In genomic region chr14:59184396-59184795, GRCh38 we compare ENCODE assay signal across 19 cellular contexts. TPM values are rescaled to one million over a fixed set of nuclear protein-coding genes. Genes with fewer than 3 reads are reported as not detected.
A peak's percentile ranks its signal among the peaks of the same experiment; 100 is the strongest.
DNase-seq lines count a peak whose midpoint lies in the region; ATAC-seq, FAIRE-seq and TF ChIP-seq lines count a peak whose summit lies in the region.
"Had no signal": no experiment of that assay in that cellular context is flagged by ENCODE, and none has a peak within 500 bp of the region (broad histone marks: within the 10 kb centered on the region; RNA-seq: fewer than 3 reads in every experiment).

No MANE protein-coding gene starts in this region.

- H3K9me3 Mint-ChIP-seq in stimulated activated effector memory CD8-positive, alpha-beta T cell treated with anti-CD3 and anti-CD28 coated beads, Interleukin-12 subunit alpha, Interleukin-12 subunit beta, amount 100 ng/mL, for 72 hours, result no peaks in the 10 kb centered on the region
- H3K9me3 Mint-ChIP-seq: CD4-positive, alpha-beta memory T cell; HFFc6 had no signal

- H4K91ac ChIP-seq in neuronal stem cell (ENCODE audit: low read depth, low read length, poor library complexity), result no peak overlapping the region

- in situ Hi-C loops in K562 (cut with MboI), result no loop called here

- no peak for DNase-seq in OCI-LY7 (ENCODE audit: low spot score)
- no peak for DNase-seq in K562 (ENCODE audit: extremely low read depth in 1 of 4, low spot score in 3 of 4)
- no peak for DNase-seq in neuronal stem cell (ENCODE audit: low spot score)
- DNase-seq in uterus, result no peak
- no peak for DNase-seq in activated CD4-positive, alpha-beta T cell treated with anti-CD3 and anti-CD28 coated beads for 4 hours
- DNase-seq in stimulated activated effector memory CD8-positive, alpha-beta T cell treated with anti-CD3 and anti-CD28 coated beads, Interleukin-12 subunit alpha, Interleukin-12 subunit beta, amount 100 ng/mL, for 72 hours (ENCODE audit: low spot score in 2 of 2), result no peak
- DNase-seq in NOMO-1 treated with DMSO at 0.1 percent for 48 hours (lab: John Stamatoyannopoulos, UW; ENCODE audit: unreplicated experiment), result no peak
- DNase-seq: BE2C; CD4-positive, alpha-beta memory T cell; DMS79 treated with DMSO at 0.1 percent for 48 hours; EL; HCEC 1CT; HFFc6 had no signal

- no peak for TF ChIP-seq CTCF in OCI-LY7 (conservative IDR thresholded peaks at IDR 0.05; ENCODE audit: low read length)
- no peak for TF ChIP-seq CTCF in K562 (IDR thresholded peaks at IDR 0.05 in 2 of 3, conservative IDR thresholded peaks at IDR 0.05 in 1 of 3; ENCODE audit: insufficient read depth in 2 of 3, low read depth in 1 of 3, low read length in 3 of 3)
- TF ChIP-seq CTCF in uterus (IDR thresholded peaks at IDR 0.05), result no peak

- TF ChIP-seq EP300 in K562 (IDR thresholded peaks at IDR 0.05; ENCODE audit: low read length), result no peak

- H3K27ac ChIP-seq in OCI-LY7 (ENCODE audit: low read depth, low read length, poor library complexity, severe bottlenecking), result no peak overlapping the region
- no peak overlapping the region for H3K27ac ChIP-seq in K562 (ENCODE audit: extremely low read depth, low read depth, low read length)
- no peak overlapping the region for H3K27ac ChIP-seq in neuronal stem cell (replicated peaks; ENCODE audit: low read length)
- peak overlapping the region; percentile 48 to 73 for H3K27ac ChIP-seq in uterus
- H3K27ac ChIP-seq: C4-2B had no signal

- H3K9ac ChIP-seq in K562 (ENCODE audit: insufficient read depth in 1 of 2, low read depth in 2 of 2, low read length in 2 of 2), result no peak overlapping the region
- no peak overlapping the region for H3K9ac ChIP-seq in neuronal stem cell (ENCODE audit: low read depth, low read length, poor library complexity)

- H3K4me1 ChIP-seq in OCI-LY7 (ENCODE audit: insufficient read depth, low read length, poor library complexity, severe bottlenecking) (peaks cover 34% of the 10 kb centered on the region), K562 (replicated peaks in 1 of 2; ENCODE audit: control insufficient read depth in 2 of 2, insufficient read depth in 2 of 2, low read length in 2 of 2) (peaks cover 9 to 12% of the 10 kb centered on the region in 2 experiments; a peak in 4 of 5 replicates), neuronal stem cell (ENCODE audit: control insufficient read depth in 2 of 2, insufficient read depth in 1 of 2, low read depth in 1 of 2, low read length in 2 of 2) (peaks cover 0 to 15% of the 10 kb centered on the region in 2 donors), uterus (no peaks in the 10 kb centered on the region)
- H3K4me1 ChIP-seq: BE2C had no signal

- H3K9me1 ChIP-seq in K562 (ENCODE audit: control insufficient read depth, insufficient read depth, low read length), result no peaks in the 10 kb centered on the region

- H3K36me3 Mint-ChIP-seq in stimulated activated effector memory CD8-positive, alpha-beta T cell treated with anti-CD3 and anti-CD28 coated beads, Interleukin-12 subunit alpha, Interleukin-12 subunit beta, amount 100 ng/mL, for 72 hours, result peaks cover 9% of the 10 kb centered on the region

- H3K18ac ChIP-seq in neuronal stem cell (ENCODE audit: low read length), result no peak overlapping the region

- no peak overlapping the region for H4K8ac ChIP-seq in neuronal stem cell (ENCODE audit: low read depth, low read length)

- no peak overlapping the region for H2AK5ac ChIP-seq in neuronal stem cell (ENCODE audit: low read depth, low read length)

- no peak overlapping the region for H2BK5ac ChIP-seq in neuronal stem cell (ENCODE audit: low read length)

- H3K14ac ChIP-seq in neuronal stem cell (ENCODE audit: low read length), result no peak overlapping the region

- no peaks in the 10 kb centered on the region for H3K79me1 ChIP-seq in neuronal stem cell (ENCODE audit: low read depth, low read length)

- H3K27ac Mint-ChIP-seq in stimulated activated effector memory CD8-positive, alpha-beta T cell treated with anti-CD3 and anti-CD28 coated beads, Interleukin-12 subunit alpha, Interleukin-12 subunit beta, amount 100 ng/mL, for 72 hours, result no peak overlapping the region
- H3K27ac Mint-ChIP-seq: CD4-positive, alpha-beta memory T cell; HFFc6 had no signal

- peaks cover under 1% of the 10 kb centered on the region; the same call in 1 of the 2 replicates for H4K20me1 ChIP-seq in OCI-LY7 (ENCODE audit: insufficient read depth, low read length)
- H4K20me1 ChIP-seq in K562 (replicated peaks; ENCODE audit: control insufficient read depth, insufficient read depth, low read length), result 0 out of 2 replicates have a peak, but pooled peaks cover under 1% of the 10 kb centered on the region

- no peak overlapping the region for H3K4me3 ChIP-seq in OCI-LY7 (ENCODE audit: low read depth, low read length, poor library complexity, severe bottlenecking)
- H3K4me3 ChIP-seq in K562, result no peak overlapping the region
- no peak overlapping the region for H3K4me3 ChIP-seq in neuronal stem cell (ENCODE audit: low read length in 2 of 2)
- no peak overlapping the region for H3K4me3 ChIP-seq in uterus

- BruUV-seq in OCI-LY7 (replicated peaks; lab: Mats Ljungman, UMichigan) (no TSS peak), K562 (replicated peaks; lab: Mats Ljungman, UMichigan) (no TSS peak)

- ATAC-seq in K562 (no peak), GM21825 (IDR thresholded peaks at IDR 0.05; ENCODE audit: unreplicated experiment) (no peak)
- no peak for ATAC-seq in stimulated activated effector memory CD8-positive, alpha-beta T cell treated with anti-CD3 and anti-CD28 coated beads, Interleukin-12 subunit alpha, Interleukin-12 subunit beta, amount 100 ng/mL, for 72 hours

- H3K4me1 Mint-ChIP-seq in stimulated activated effector memory CD8-positive, alpha-beta T cell treated with anti-CD3 and anti-CD28 coated beads, Interleukin-12 subunit alpha, Interleukin-12 subunit beta, amount 100 ng/mL, for 72 hours, result peaks cover 7% of the 10 kb centered on the region

- H3K9me3 ChIP-seq in OCI-LY7 (ENCODE audit: low read length) (no peaks in the 10 kb centered on the region), K562 (replicated peaks; ENCODE audit: control insufficient read depth, insufficient read depth, low read depth, low read length) (no peaks in the 10 kb centered on the region), neuronal stem cell (replicated peaks in 1 of 2; ENCODE audit: control insufficient read depth in 2 of 2, insufficient read depth in 1 of 2, low read depth in 1 of 2, low read length in 2 of 2) (no peaks in the 10 kb centered on the region), uterus (no peaks in the 10 kb centered on the region)
- H3K9me3 ChIP-seq: BE2C had no signal

- H3K9me2 ChIP-seq in OCI-LY7 (ENCODE audit: insufficient read depth, low read length), result no peaks in the 10 kb centered on the region

- H2AFZ ChIP-seq in OCI-LY7 (ENCODE audit: low read length) (peak overlapping the region; percentile 53; the same call in 1 of the 2 replicates), K562 (ENCODE audit: low read depth, low read length) (peak overlapping the region; percentile 40; the same call in 1 of the 2 replicates), neuronal stem cell (ENCODE audit: low read length) (peak overlapping the region; percentile 11)

- H3K36me3 ChIP-seq in OCI-LY7 (ENCODE audit: insufficient read depth, low read length), result no peaks in the 10 kb centered on the region
- no peaks in the 10 kb centered on the region for H3K36me3 ChIP-seq in K562 (ENCODE audit: control insufficient read depth, insufficient read depth, low read length)
- H3K36me3 ChIP-seq in neuronal stem cell (replicated peaks in 1 of 2; ENCODE audit: control insufficient read depth in 2 of 2, insufficient read depth in 2 of 2, low read length in 2 of 2), result no peaks in the 10 kb centered on the region
- no peaks in the 10 kb centered on the region for H3K36me3 ChIP-seq in uterus
- H3K36me3 ChIP-seq: BE2C had no signal

- no peak overlapping the region for H3K23ac ChIP-seq in neuronal stem cell (ENCODE audit: low read depth, low read length, poor library complexity)

- H2BK12ac ChIP-seq in neuronal stem cell (ENCODE audit: low read length), result no peak overlapping the region

- FAIRE-seq in K562 (lab: Jason Lieb, UNC), result no peak
- FAIRE-seq: A204.1, G401.6, GM12892, GM19239 had no signal

- H2BK15ac ChIP-seq in neuronal stem cell (ENCODE audit: low read length), result no peak overlapping the region

- TF ChIP-seq RAD21 in K562 (CRISPR knock-in tag; conservative IDR thresholded peaks at IDR 0.05 in 1 of 2, IDR thresholded peaks at IDR 0.05 in 1 of 2), result no peak

- H3K79me2 ChIP-seq in OCI-LY7 (ENCODE audit: insufficient read depth, low read depth, low read length), result peaks cover 4% of the 10 kb centered on the region; the same call in 1 of the 2 replicates
- H3K79me2 ChIP-seq in K562 (ENCODE audit: control insufficient read depth, insufficient read depth, low read length), result peaks cover under 1% of the 10 kb centered on the region; the same call in 1 of the 3 replicates

- CTCF ChIA-PET in OCI-LY7 (lab: Charles Lee; ENCODE audit: unreplicated experiment) (interaction anchor here (1.0 to 1.2 kb wide), 2 partner anchors 9 to 59 kb away, joined by 3 read pairs; no protein-coding TSS in a partner anchor), K562 (lab: Yijun Ruan, JAX; ENCODE audit: low intra/inter-chr PET ratio) (no interaction called here)

- POLR2A ChIA-PET in OCI-LY7 (lab: Charles Lee), result interaction anchor here (0.5 to 1.6 kb wide), 15 partner anchors 8 to 976 kb away, joined by 3 to 14 read pairs (median 4); no protein-coding TSS in a partner anchor
- POLR2A ChIA-PET in K562 (lab: Yijun Ruan, JAX), result no interaction called here

- intact Hi-C loops in OCI-LY7 (cut with micrococcal nuclease; ENCODE audit: unreplicated experiment), result no loop called here
- intact Hi-C loops in K562 (cut with micrococcal nuclease), result no loop called here
- intact Hi-C loops in uterus (cut with DNase I; ENCODE audit: low total_unique reads), result no loop called here

- H3K4ac ChIP-seq in neuronal stem cell (ENCODE audit: low read length), result no peak overlapping the region

- H3K4me2 ChIP-seq in OCI-LY7 (ENCODE audit: low read length), result no peak overlapping the region
- no peak overlapping the region for H3K4me2 ChIP-seq in K562 (ENCODE audit: insufficient read depth, low read length)
- no peak overlapping the region for H3K4me2 ChIP-seq in neuronal stem cell (ENCODE audit: insufficient read depth, low read length, poor library complexity, severe bottlenecking)

- H2BK120ac ChIP-seq in neuronal stem cell (ENCODE audit: low read depth, low read length), result no peak overlapping the region

- no peak overlapping the region for H3K4me3 Mint-ChIP-seq in stimulated activated effector memory CD8-positive, alpha-beta T cell treated with anti-CD3 and anti-CD28 coated beads, Interleukin-12 subunit alpha, Interleukin-12 subunit beta, amount 100 ng/mL, for 72 hours
- H3K4me3 Mint-ChIP-seq: CD4-positive, alpha-beta memory T cell; HFFc6 had no signal

- H3K27me3 ChIP-seq in K562 (ENCODE audit: control insufficient read depth in 2 of 2, insufficient read depth in 2 of 2, low read length in 2 of 2) (no peaks in the 10 kb centered on the region), neuronal stem cell (ENCODE audit: control insufficient read depth in 3 of 3, insufficient read depth in 3 of 3, low read depth in 1 of 3, low read length in 3 of 3) (peaks cover 0 to 2% (median 0%) of the 10 kb centered on the region in 3 experiments), uterus (no peaks in the 10 kb centered on the region)
- H3K27me3 ChIP-seq: BE2C had no signal

- no peak for TF ChIP-seq POLR2A in K562 (conservative IDR thresholded peaks at IDR 0.05)
- no peak for TF ChIP-seq POLR2A in uterus (IDR thresholded peaks at IDR 0.05)

- 50% methylated on average over 3 of the region's 3 CpGs for WGBS in K562 (ENCODE audit: insufficient coverage, low coverage, missing lambda C conversion rate)
- no CpG with 5 or more reads among the region's 3 CpGs for WGBS in neuronal stem cell (ENCODE audit: extremely low coverage in 2 of 2, insufficient read length in 2 of 2, insufficient replicate concordance in 1 of 2), 2 donors

RNA-seq across cellular contexts. Expression of gene DAAM1, which starts 4.1 kb away (rescaled TPM):
- total RNA-seq in OCI-LY7 (2014; rRNA removed; shearing (Covaris generic)), result 28.7 and 30.1 TPM in 2 replicates
- 69.4 and 72.8 TPM in 2 replicates for total RNA-seq in OCI-LY7 (2022)
- total RNA-seq in K562 (2011; cell fraction: chromatin; rRNA removed; ENCODE audit: low replicate concordance), result 14.8 and 51.6 TPM in 2 replicates
- 7.2 and 11.1 TPM in 2 replicates for total RNA-seq in K562 (2011; cell fraction: nucleolus; rRNA removed)
- total RNA-seq in K562 (2011; cell fraction: nucleoplasm; rRNA removed), result 19.7 and 34.7 TPM in 2 replicates
- 3.0 and 4.3 TPM in 2 replicates for total RNA-seq in K562 (2014; rRNA removed)
- total RNA-seq in K562 (2014; rRNA removed; fragmentation: Illumina TruSeq; extraction: Trizol), result 6.7 and 10.9 TPM in 2 replicates
- 4.6 and 5.5 TPM in 2 replicates for total RNA-seq in K562 (2015; rRNA removed; fragmentation: Illumina TruSeq; extraction: Trizol)
- 10.5 and 11.6 TPM in 2 replicates for total RNA-seq in K562 (2021)
- 8.4 and 10.5 TPM in 2 replicates for polyA plus RNA-seq in K562 (2011; rRNA removed)
- 1.2 and 3.4 TPM in 2 replicates for polyA plus RNA-seq in K562 (2011; cell fraction: cytosol; rRNA removed)
- 5.4 and 10.2 TPM in 2 replicates for polyA plus RNA-seq in K562 (2011; cell fraction: nucleus; rRNA removed)
- 3.9 and 5.9 TPM in 2 replicates for polyA plus RNA-seq in K562 (2012)
- 8.2 and 10.6 TPM in 2 replicates for polyA plus RNA-seq in K562 (2014; fragmentation: Illumina TruSeq; extraction: Trizol)
- 1 to 10 TPM; 3.6 to 6.3 TPM for polyA plus RNA-seq in K562 (2014; fragmentation: Nextera tagmentation; extraction: Ambion mirVana)
- 5.0 and 7.0 TPM in 2 replicates for polyA plus RNA-seq in K562 (2014; rRNA removed)
- polyA minus RNA-seq in K562 (2011; rRNA and poly(A)+ RNA removed), result 38.4 and 55.9 TPM in 2 replicates
- polyA minus RNA-seq in K562 (2011; cell fraction: cytosol; rRNA and poly(A)+ RNA removed), result 3.5 and 3.6 TPM in 2 replicates
- polyA minus RNA-seq in K562 (2011; cell fraction: nucleus; rRNA and poly(A)+ RNA removed), result 20.7 and 36.2 TPM in 2 replicates
- polyA plus RNA-seq in neuronal stem cell (2013, experiment 1 of 2), result 22.7 TPM
- 24.3 TPM for polyA plus RNA-seq in neuronal stem cell (2013, experiment 2 of 2)
- 10 to 100 TPM; 13.5 to 72.7 (median 46.2) TPM for total RNA-seq in uterus

Comparison
In these comparisons a context has a peak if more than half of its experiments do, and no peak if none do; other contexts are left out.
1. H3K27ac ChIP-seq: peak in uterus (2 of 2); none in OCI-LY7 (single experiment), K562 (single experiment) and neuronal stem cell (single experiment).
2. Peak in every context shown above with its lines, with median percentiles within 50 percentile points of each other: H2AFZ ChIP-seq.